ENCODE assay signal across 30 cellular contexts in the genomic region with DNA sequence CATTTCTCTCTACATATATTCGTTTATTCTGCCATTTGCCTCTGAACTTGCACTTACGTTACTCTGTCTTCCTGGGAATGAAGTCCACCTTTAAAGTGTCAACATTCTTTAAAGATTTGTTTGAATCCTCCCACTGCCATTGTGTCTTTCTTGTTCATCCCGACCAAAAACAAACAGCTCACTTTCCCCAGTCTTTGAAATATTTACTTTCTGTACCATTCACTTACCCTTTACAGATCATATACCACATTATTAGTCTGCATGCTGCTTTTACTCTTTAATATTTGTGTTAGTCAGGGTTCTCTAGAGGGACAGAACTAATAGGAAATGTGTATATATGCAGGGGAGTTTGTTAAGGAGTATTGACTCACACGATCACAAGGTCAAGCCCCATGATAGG.
"Had no signal": no experiment of that assay in that cellular context is flagged by ENCODE, and none has a peak within 500 bp of the region (broad histone marks: within the 10 kb centered on the region; RNA-seq: fewer than 3 reads in every experiment).

No MANE protein-coding gene starts in this region.

- H3K9me3 ChIP-seq: neutrophil, ovary, thyroid gland, vagina had no signal

- H3K27me3 ChIP-seq: neutrophil, ovary, spleen, thyroid gland, tibial nerve, upper lobe of left lung, vagina had no signal

- H3K79me2 ChIP-seq: parathyroid adenoma had no signal

- H3K4me3 ChIP-seq: ovary, psoas muscle, skin epidermis, smooth muscle cell, spleen, thoracic aorta, thyroid gland, tibial nerve, upper lobe of left lung, vagina had no signal

- H3K36me3 ChIP-seq: neutrophil, ovary, spleen, thoracic aorta, thyroid gland, tibial nerve, upper lobe of left lung, vagina had no signal

- H3K4me2 ChIP-seq: smooth muscle cell had no signal

- H2AFZ ChIP-seq: parathyroid adenoma had no signal

- ATAC-seq: naive thymus-derived CD8-positive, alpha-beta T cell; natural killer cell treated with Interleukin-12 subunit alpha and Interleukin-12 subunit beta and Interleukin-15 and Interleukin-18, amount 100 ng/mL, for 72 hours; psoas muscle; right cardiac atrium; sciatic nerve; stimulated activated memory B cell treated with anti-CD40 and anti-IgM and Interleukin-4, amounts not matched to agents 10 μg/mL and 1 μg/mL and 100 μg/mL, for 72 hours; stimulated activated naive CD8-positive, alpha-beta T cell treated with anti-CD3 and anti-CD28 coated beads, Interleukin-15, amount 100 ng/mL, for 72 hours; stimulated activated naive CD8-positive, alpha-beta T cell treated with anti-CD3 and anti-CD28 coated beads, Interleukin-15, Interleukin-2, amounts not matched to agents 100 U/mL and 50 U/mL, for 24 hours had no signal

- H3K27ac ChIP-seq: neutrophil, ovary, parathyroid adenoma, psoas muscle, skin epidermis, spleen, thoracic aorta, thyroid gland, tibial nerve, upper lobe of left lung, vagina had no signal

- FAIRE-seq: urothelium cell line had no signal

- DNase-seq: naive thymus-derived CD8-positive, alpha-beta T cell; nephron progenitor cell; nucleus accumbens; ovary; posterior cingulate gyrus; psoas muscle; right cardiac atrium; spleen; stimulated activated CD4-positive, alpha-beta T cell treated with anti-CD3 and anti-CD28 coated beads, Interleukin-12 subunit alpha, Interleukin-12 subunit beta, amount 100 ng/mL, for 4 hours; stimulated activated CD4-positive, alpha-beta T cell treated with anti-CD3 and anti-CD28 coated beads, Interleukin-1b, Interleukin-23, amount 100 ng/mL, for 48 hours; stimulated activated CD4-positive, alpha-beta T cell treated with anti-CD3 and anti-CD28 coated beads, Interleukin-4, amount 100 ng/mL, for 1 hour; stimulated activated CD4-positive, alpha-beta T cell treated with anti-CD3 and anti-CD28 coated beads, Interleukin-4, amount 100 ng/mL, for 4 hours; stimulated activated CD8-positive, alpha-beta memory T cell treated with anti-CD3 and anti-CD28 coated beads, Interleukin-4, amount 100 ng/mL, for 48 hours; stimulated activated naive CD4-positive, alpha-beta T cell; stimulated activated naive CD8-positive, alpha-beta T cell treated with anti-CD3 and anti-CD28 coated beads, Interleukin-15, amount 100 ng/mL, for 72 hours; stimulated activated naive CD8-positive, alpha-beta T cell treated with anti-CD3 and anti-CD28 coated beads, Interleukin-15, Interleukin-2, amounts not matched to agents 100 U/mL and 50 U/mL, for 24 hours; thyroid gland; trophoblast cell; upper lobe of left lung had no signal

- H3K4me1 ChIP-seq: parathyroid adenoma, psoas muscle, spleen, thyroid gland, tibial nerve, upper lobe of left lung, vagina had no signal

- H3K9ac ChIP-seq: parathyroid adenoma had no signal
